ENCODE assay signal across 19 cellular contexts in the genomic region with DNA sequence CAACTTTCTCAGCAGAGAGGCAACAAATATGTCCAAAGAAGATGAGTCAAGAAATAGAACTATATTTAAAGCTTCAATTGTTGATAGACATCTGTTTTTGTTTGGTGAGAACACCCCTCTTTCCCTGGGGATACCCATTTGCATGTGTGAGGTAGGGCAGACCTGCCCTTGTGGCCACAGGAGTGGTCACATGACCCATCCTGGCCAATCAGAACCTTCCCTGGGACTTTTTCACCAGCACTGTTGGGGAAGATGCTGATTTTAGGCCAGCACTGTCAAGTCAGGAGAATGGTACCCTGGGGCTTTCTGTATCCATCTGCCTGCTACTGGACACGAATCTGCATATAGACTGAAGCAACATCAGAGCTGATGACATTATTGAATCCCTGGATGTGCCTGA.
"Had no signal": no experiment of that assay in that cellular context is flagged by ENCODE, and none has a peak within 500 bp of the region (broad histone marks: within the 10 kb centered on the region; RNA-seq: fewer than 3 reads in every experiment).

No MANE protein-coding gene starts in this region.

- H3K9me3 ChIP-seq: body of pancreas, gastroesophageal sphincter, prostate gland had no signal

- H3K27me3 Mint-ChIP-seq: activated CD4-positive, alpha-beta T cell treated with anti-CD3 and anti-CD28 coated beads, Interleukin-2, amount 10 ng/mL, durations not matched to agents 7 days and 5 days; stimulated activated naive CD8-positive, alpha-beta T cell treated with anti-CD3 and anti-CD28 coated beads, Interleukin-15, amount 100 ng/mL, for 72 hours had no signal

- H3K4me1 ChIP-seq: body of pancreas, gastroesophageal sphincter, prostate gland, tibial nerve had no signal

- H3K27ac ChIP-seq: body of pancreas, gastroesophageal sphincter, heart left ventricle, prostate gland, tibial nerve, VCaP had no signal

- H3K9me3 Mint-ChIP-seq: activated CD4-positive, alpha-beta T cell treated with anti-CD3 and anti-CD28 coated beads, Interleukin-2, amount 10 ng/mL, durations not matched to agents 7 days and 5 days; natural killer cell treated with Interleukin-12 subunit alpha and Interleukin-12 subunit beta and Interleukin-15 and Interleukin-18, amount 100 ng/mL, for 72 hours had no signal

- H3K4me3 ChIP-seq: body of pancreas, gastroesophageal sphincter, heart left ventricle, prostate gland, tibial nerve had no signal

- H3K36me3 ChIP-seq: gastroesophageal sphincter, heart left ventricle, prostate gland, tibial nerve had no signal

- H3K27me3 ChIP-seq: body of pancreas, gastroesophageal sphincter, heart left ventricle, tibial nerve had no signal

- H3K4me1 Mint-ChIP-seq: activated CD4-positive, alpha-beta T cell treated with anti-CD3 and anti-CD28 coated beads, Interleukin-2, amount 10 ng/mL, durations not matched to agents 7 days and 5 days; stimulated activated naive CD8-positive, alpha-beta T cell treated with anti-CD3 and anti-CD28 coated beads, Interleukin-15, amount 100 ng/mL, for 72 hours had no signal

- ATAC-seq: body of pancreas; gastroesophageal sphincter; heart left ventricle; natural killer cell treated with Interleukin-12 subunit alpha and Interleukin-12 subunit beta and Interleukin-15 and Interleukin-18, amount 100 ng/mL, for 72 hours; stimulated activated naive CD8-positive, alpha-beta T cell treated with anti-CD3 and anti-CD28 coated beads, Interleukin-15, amount 100 ng/mL, for 72 hours had no signal

- H3K27ac Mint-ChIP-seq: activated CD4-positive, alpha-beta T cell treated with anti-CD3 and anti-CD28 coated beads, Interleukin-2, amount 10 ng/mL, durations not matched to agents 7 days and 5 days; activated T-helper 2 cell treated with anti-CD3 and anti-CD28 coated beads, Interferon-gamma antibody, Interleukin-2, Interleukin-4, amounts not matched to agents 10 μg/mL and 5 μg/mL and 100 μg/mL, durations not matched to agents 14 hours and 24 hours and 36 hours; dendritic cell treated with granulocyte-macrophage colony-stimulating factor and Interleukin-4, amounts not matched to agents 40 ng/mL and 50 ng/mL, for 4 days; natural killer cell treated with Interleukin-12 subunit alpha and Interleukin-12 subunit beta and Interleukin-15 and Interleukin-18, amount 100 ng/mL, for 72 hours; stimulated activated naive CD8-positive, alpha-beta T cell treated with anti-CD3 and anti-CD28 coated beads, Interleukin-15, amount 100 ng/mL, for 72 hours had no signal

- DNase-seq: activated CD4-positive, alpha-beta T cell treated with anti-CD3 and anti-CD28 coated beads, Interleukin-2, amount 10 ng/mL, durations not matched to agents 7 days and 5 days; activated CD4-positive, CD25-positive, alpha-beta regulatory T cell treated with anti-CD3 and anti-CD28 coated beads, Interleukin-2, amount 50 U/mL, for 72 hours; activated naive CD4-positive, alpha-beta T cell treated with anti-CD3 and anti-CD28 coated beads, Interleukin-2, amount 50 U/mL, for 16 hours; activated T-cell treated with anti-CD3 and anti-CD28 coated beads, Interleukin-2, amount 50 U/mL, for 1 hour; anterior cingulate cortex; body of pancreas; caudate nucleus; effector CD4-positive, alpha-beta T cell; heart left ventricle; right cardiac atrium; stimulated activated CD4-positive, alpha-beta T cell treated with anti-CD3 and anti-CD28 coated beads, Interleukin-1b, Interleukin-23, amount 100 ng/mL, for 48 hours; stimulated activated naive CD8-positive, alpha-beta T cell treated with anti-CD3 and anti-CD28 coated beads, Interleukin-15, amount 100 ng/mL, for 72 hours had no signal

- H3K4me3 Mint-ChIP-seq: activated CD4-positive, alpha-beta T cell treated with anti-CD3 and anti-CD28 coated beads, Interleukin-2, amount 10 ng/mL, durations not matched to agents 7 days and 5 days; dendritic cell treated with granulocyte-macrophage colony-stimulating factor and Interleukin-4, amounts not matched to agents 40 ng/mL and 50 ng/mL, for 4 days; natural killer cell treated with Interleukin-12 subunit alpha and Interleukin-12 subunit beta and Interleukin-15 and Interleukin-18, amount 100 ng/mL, for 72 hours; stimulated activated naive CD8-positive, alpha-beta T cell treated with anti-CD3 and anti-CD28 coated beads, Interleukin-15, amount 100 ng/mL, for 72 hours had no signal

- H3K36me3 Mint-ChIP-seq: natural killer cell treated with Interleukin-12 subunit alpha and Interleukin-12 subunit beta and Interleukin-15 and Interleukin-18, amount 100 ng/mL, for 72 hours had no signal
